Comparison of ENCODE assay signal across 17 cellular contexts in the genomic region with DNA sequence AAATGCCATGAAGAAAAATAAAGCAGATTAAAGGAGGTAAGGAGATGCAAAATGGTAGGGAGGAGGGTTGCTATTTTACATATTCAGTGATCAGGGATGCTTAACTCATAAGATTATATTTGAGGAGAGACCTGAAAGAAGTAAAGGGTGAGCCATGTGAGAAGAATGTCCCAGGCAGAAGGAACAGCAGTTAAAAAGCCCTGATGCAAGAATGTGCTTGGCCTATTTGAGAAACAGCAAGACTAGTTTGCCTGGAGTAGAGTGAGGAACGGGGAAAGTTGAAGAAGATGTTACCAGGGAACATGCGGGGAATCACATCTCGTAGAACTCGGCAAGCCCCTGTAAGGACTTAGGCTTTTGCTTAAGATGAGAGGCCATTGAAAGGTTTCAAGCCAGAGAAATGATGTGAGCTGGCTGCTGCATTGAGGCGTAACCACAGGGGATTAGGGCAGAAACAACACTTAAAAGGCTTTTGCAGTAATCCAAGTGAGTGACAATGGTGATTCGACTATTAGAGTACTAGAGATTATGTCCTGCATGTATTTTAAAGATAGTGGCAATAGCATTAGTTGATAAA.
DNase-seq lines count a peak whose midpoint lies in the region.
"Had no signal": no experiment of that assay in that cellular context is flagged by ENCODE, and none has a peak within 500 bp of the region (broad histone marks: within the 10 kb centered on the region; RNA-seq: fewer than 3 reads in every experiment).

No MANE protein-coding gene starts in this region.

- H3K27ac ChIP-seq in mesenchymal stem cell (ENCODE audit: low read length, poor library complexity, severe bottlenecking), result no peak overlapping the region
- H3K27ac ChIP-seq in effector memory CD4-positive, alpha-beta T cell (ENCODE audit: insufficient read depth, low read length, poor library complexity, severe bottlenecking), result no peak overlapping the region
- H3K27ac ChIP-seq: ascending aorta, thoracic aorta had no signal

- H3K4me2 ChIP-seq in mesenchymal stem cell (ENCODE audit: low read length, poor library complexity, severe bottlenecking), result no peak overlapping the region

- H2BK15ac ChIP-seq in mesenchymal stem cell (ENCODE audit: low read depth, poor library complexity, severe bottlenecking), result no peak overlapping the region

- WGBS in mesenchymal stem cell, result 87% methylated on average over 6 of the region's 6 CpGs

- H3K23ac ChIP-seq in mesenchymal stem cell (ENCODE audit: low read length in 2 of 2), result no peak overlapping the region

- peaks cover 3% of the 10 kb centered on the region for H3K9me3 ChIP-seq in mesenchymal stem cell (ENCODE audit: control insufficient read depth, low read length)
- no peaks in the 10 kb centered on the region for H3K9me3 ChIP-seq in effector memory CD4-positive, alpha-beta T cell (ENCODE audit: control insufficient read depth, low read length)
- H3K9me3 ChIP-seq: ascending aorta, thoracic aorta had no signal

- H3K9ac ChIP-seq in mesenchymal stem cell (ENCODE audit: low read length), result no peak overlapping the region

- no peak overlapping the region for H2BK5ac ChIP-seq in mesenchymal stem cell (ENCODE audit: low read depth, low read length, poor library complexity, severe bottlenecking)

- H3K4ac ChIP-seq in mesenchymal stem cell (ENCODE audit: low read depth in 1 of 2, low read length in 2 of 2), result no peak overlapping the region

- H3K4me3 ChIP-seq in mesenchymal stem cell (ENCODE audit: insufficient read depth in 1 of 2, low read depth in 1 of 2, low read length in 2 of 2), result no peak overlapping the region
- H3K4me3 ChIP-seq in effector memory CD4-positive, alpha-beta T cell (ENCODE audit: insufficient read depth, low read depth, low read length, poor library complexity, severe bottlenecking), result no peak overlapping the region
- H3K4me3 ChIP-seq: ascending aorta, thoracic aorta had no signal

- no peak overlapping the region for H4K8ac ChIP-seq in mesenchymal stem cell (ENCODE audit: low read length)

- H2BK12ac ChIP-seq in mesenchymal stem cell (ENCODE audit: low read length in 2 of 2), result no peak overlapping the region

- no peaks in the 10 kb centered on the region for H3K27me3 ChIP-seq in mesenchymal stem cell (ENCODE audit: control insufficient read depth in 1 of 2, insufficient read depth in 1 of 2, low read length in 2 of 2)
- H3K27me3 ChIP-seq in effector memory CD4-positive, alpha-beta T cell (replicated peaks; ENCODE audit: control insufficient read depth, insufficient read depth, low read length, poor library complexity, severe bottlenecking), result no peaks in the 10 kb centered on the region
- H3K27me3 ChIP-seq: ascending aorta had no signal

- no peak overlapping the region for H2BK120ac ChIP-seq in mesenchymal stem cell (ENCODE audit: low read depth, low read length)

- H2AFZ ChIP-seq in mesenchymal stem cell (ENCODE audit: low read depth, low read length), result no peak overlapping the region

- peaks cover 0 to 4% of the 10 kb centered on the region in 2 experiments for H3K36me3 ChIP-seq in mesenchymal stem cell (ENCODE audit: control insufficient read depth in 1 of 2, insufficient read depth in 2 of 2, low read depth in 1 of 2, low read length in 2 of 2)
- H3K36me3 ChIP-seq in effector memory CD4-positive, alpha-beta T cell (ENCODE audit: control insufficient read depth, insufficient read depth, low read length), result peaks cover 8% of the 10 kb centered on the region

- H3K79me1 ChIP-seq in mesenchymal stem cell (replicated peaks; ENCODE audit: low read length, poor library complexity, severe bottlenecking), result peaks cover 4% of the 10 kb centered on the region

- H3K18ac ChIP-seq in mesenchymal stem cell (ENCODE audit: low read depth in 1 of 2, low read length in 2 of 2), result no peak overlapping the region

- no peak overlapping the region for H3K14ac ChIP-seq in mesenchymal stem cell (ENCODE audit: low read length in 2 of 2)

- no peak overlapping the region for H2AK5ac ChIP-seq in mesenchymal stem cell (ENCODE audit: low read length, severe bottlenecking)

- peak; percentile 46 for DNase-seq in EH (ENCODE audit: low read depth)
- DNase-seq in NAMALWA (ENCODE audit: low spot score), result peak; percentile 7
- peak; percentile 57 for DNase-seq in ecto neural progenitor cell (ENCODE audit: low spot score)
- peak; percentile 12 for DNase-seq in mesenchymal stem cell
- DNase-seq in DMS153 (lab: John Stamatoyannopoulos, UW), result no peak
- DNase-seq in NCI-H2171 treated with DMSO at 0.1 percent for 48 hours (lab: John Stamatoyannopoulos, UW), result no peak
- DNase-seq in effector memory CD4-positive, alpha-beta T cell, result no peak
- no peak for DNase-seq in GDM1 (lab: John Stamatoyannopoulos, UW)
- DNase-seq: activated gamma-delta T cell treated with Interleukin-2 at 50 U/mL for 16 hours; mammary epithelial cell; naive thymus-derived CD8-positive, alpha-beta T cell; NCI-H1417 treated with DMSO at 0.1 percent for 48 hours; SIG-M5; stimulated activated CD4-positive, alpha-beta T cell treated with anti-CD3 and anti-CD28 coated beads, Interleukin-12 subunit alpha, Interleukin-12 subunit beta, amount 100 ng/mL, for 4 hours; T-helper 2 cell had no signal

- no peak overlapping the region for H4K91ac ChIP-seq in mesenchymal stem cell (ENCODE audit: low read length)

- no peaks in the 10 kb centered on the region for H3K4me1 ChIP-seq in mesenchymal stem cell (ENCODE audit: control insufficient read depth, insufficient read depth, low read depth, low read length)
- H3K4me1 ChIP-seq in effector memory CD4-positive, alpha-beta T cell (ENCODE audit: control insufficient read depth, insufficient read depth, low read length, poor library complexity, severe bottlenecking), result no peaks in the 10 kb centered on the region
- H3K4me1 ChIP-seq: ascending aorta had no signal

Comparison
In these comparisons a context has a peak if more than half of its experiments do, and no peak if none do; other contexts are left out.
1. DNase-seq: peak in EH (single experiment), NAMALWA (single experiment), ecto neural progenitor cell (single experiment) and mesenchymal stem cell (single experiment); none in DMS153 (single experiment), NCI-H2171 treated with DMSO at 0.1 percent for 48 hours (single experiment), effector memory CD4-positive, alpha-beta T cell (0 of 3) and GDM1 (single experiment).